10 cellular contexts compared by ENCODE assay signal in genomic region chr19:3459322-3459881, GRCh38. TPM values are rescaled to one million over a fixed set of nuclear protein-coding genes. Genes with fewer than 3 reads are reported as not detected.
A peak's percentile ranks its signal among the peaks of the same experiment; 100 is the strongest.
DNase-seq lines count a peak whose midpoint lies in the region; ATAC-seq, FAIRE-seq and TF ChIP-seq lines count a peak whose summit lies in the region.
"Had no signal": no experiment of that assay in that cellular context is flagged by ENCODE, and none has a peak within 500 bp of the region (broad histone marks: within the 10 kb centered on the region; RNA-seq: fewer than 3 reads in every experiment).

No MANE protein-coding gene starts in this region.

- H3K4me1 Mint-ChIP-seq in H9, result peaks cover 14 to 27% of the 10 kb centered on the region in 2 experiments

- H3K79me2 ChIP-seq in H9 (ENCODE audit: insufficient read depth, low read length) (no peaks in the 10 kb centered on the region), K562 (ENCODE audit: control insufficient read depth, insufficient read depth, low read length) (peaks cover 5% of the 10 kb centered on the region; the same call in 2 of the 3 replicates)

- BruUV-seq in K562 (replicated peaks; lab: Mats Ljungman, UMichigan), result no TSS peak

- peaks cover 3% of the 10 kb centered on the region for H3K23me2 ChIP-seq in H9 (ENCODE audit: insufficient read length, low read depth, low read length, poor library complexity, severe bottlenecking)

- H2AFZ ChIP-seq in H9 (ENCODE audit: low read length) (no peak overlapping the region), K562 (ENCODE audit: low read depth, low read length) (no peak overlapping the region)

- H4K20me1 ChIP-seq in H9 (ENCODE audit: control insufficient read depth, insufficient read depth, insufficient read length) (no peaks in the 10 kb centered on the region), K562 (replicated peaks; ENCODE audit: control insufficient read depth, insufficient read depth, low read length) (peaks cover 8% of the 10 kb centered on the region)

- DNase-seq in H9 (peak; percentile 78), K562 (ENCODE audit: extremely low read depth in 1 of 4, low spot score in 3 of 4) (peak; percentile 45 to 54 (median 50)), iPS DF 6.9 (ENCODE audit: low read depth, low spot score) (no peak), gastrocnemius medialis (peak; percentile 70 to 87), 8988T (no peak), DMS114 treated with DMSO at 0.1 percent for 48 hours (lab: John Stamatoyannopoulos, UW; ENCODE audit: unreplicated experiment) (no peak)
- DNase-seq in stimulated activated CD4-positive, alpha-beta T cell treated with anti-CD3 and anti-CD28 coated beads, Interleukin-15, amount 100 ng/mL, for 24 hours, result no peak
- DNase-seq: activated naive CD4-positive, alpha-beta T cell had no signal

- H2BK5ac ChIP-seq in H9 (ENCODE audit: insufficient read length, low read length), result no peak overlapping the region

- H3K79me1 ChIP-seq in H9 (ENCODE audit: insufficient read depth, low read depth, low read length, poor library complexity, severe bottlenecking), result no peaks in the 10 kb centered on the region

- H3K9ac ChIP-seq in H9 (ENCODE audit: extremely low read depth, insufficient read length, low read length), result no peak overlapping the region
- H3K9ac ChIP-seq in K562 (ENCODE audit: insufficient read depth in 1 of 2, low read depth in 2 of 2, low read length in 2 of 2), result no peak overlapping the region

- ATAC-seq in K562 (peak; percentile 73), gastrocnemius medialis (peak; percentile 70 to 84), GM18873 (IDR thresholded peaks at IDR 0.05; ENCODE audit: low FRiP score, unreplicated experiment) (no peak)

- no peak overlapping the region for H2BK12ac ChIP-seq in H9 (ENCODE audit: insufficient read length, low read depth, low read length)

- no peak overlapping the region for H2AK5ac ChIP-seq in H9 (ENCODE audit: insufficient read length, low read length)

- no peak overlapping the region for H3K4ac ChIP-seq in H9 (ENCODE audit: low read depth, low read length)

- peaks cover 85% of the 10 kb centered on the region for H3K36me3 ChIP-seq in K562 (ENCODE audit: control insufficient read depth, insufficient read depth, low read length)
- H3K36me3 ChIP-seq in iPS DF 6.9 (ENCODE audit: control insufficient read depth, insufficient read depth, low read length), result no peaks in the 10 kb centered on the region
- peaks cover 0 to 59% of the 10 kb centered on the region in 2 donors for H3K36me3 ChIP-seq in gastrocnemius medialis

- H2BK20ac ChIP-seq in H9 (ENCODE audit: low read depth, low read length, poor library complexity, severe bottlenecking), result no peak overlapping the region

- TF ChIP-seq POLR2A in K562 (conservative IDR thresholded peaks at IDR 0.05) (0 out of 2 replicates have a peak, but pooled peaks have one; percentile 41), gastrocnemius medialis (IDR thresholded peaks at IDR 0.05) (no peak)

- H3K4me1 ChIP-seq in H9 (ENCODE audit: insufficient read depth, low read length) (no peaks in the 10 kb centered on the region; the same call in 1 of the 2 replicates), K562 (replicated peaks in 1 of 2; ENCODE audit: control insufficient read depth in 2 of 2, insufficient read depth in 2 of 2, low read length in 2 of 2) (peaks cover 0 to 49% of the 10 kb centered on the region in 2 experiments; a peak in 2 of 5 replicates), iPS DF 6.9 (ENCODE audit: control insufficient read depth, insufficient read depth, low read length) (peaks cover 6% of the 10 kb centered on the region; the same call in 1 of the 2 replicates), gastrocnemius medialis (peaks cover 20 to 26% of the 10 kb centered on the region in 2 donors)

- H4K91ac ChIP-seq in H9 (ENCODE audit: insufficient read length, low read depth, low read length), result no peak overlapping the region

- no peaks in the 10 kb centered on the region for H3K9me3 Mint-ChIP-seq in H9
- H3K9me3 Mint-ChIP-seq: stimulated activated naive CD8-positive, alpha-beta T cell treated with anti-CD3 and anti-CD28 coated beads, Interleukin-15, Interleukin-2, amounts not matched to agents 100 ng/mL and 50 ng/mL, for 24 hours had no signal

- H3K9me3 ChIP-seq in H9 (ENCODE audit: control insufficient read depth, low read depth, low read length) (no peaks in the 10 kb centered on the region), K562 (replicated peaks; ENCODE audit: control insufficient read depth, insufficient read depth, low read depth, low read length) (no peaks in the 10 kb centered on the region), iPS DF 6.9 (ENCODE audit: control insufficient read depth, insufficient read depth, low read length) (no peaks in the 10 kb centered on the region), gastrocnemius medialis (no peaks in the 10 kb centered on the region)

- H3T11ph ChIP-seq in H9 (ENCODE audit: low read length), result no peak overlapping the region

- no peak overlapping the region for H4K5ac ChIP-seq in H9 (ENCODE audit: insufficient read length, low read depth, low read length)

- TF ChIP-seq CTCF in H9 (conservative IDR thresholded peaks at IDR 0.05), result no peak
- no peak for TF ChIP-seq CTCF in K562 (IDR thresholded peaks at IDR 0.05 in 2 of 3, conservative IDR thresholded peaks at IDR 0.05 in 1 of 3; ENCODE audit: insufficient read depth in 2 of 3, low read depth in 1 of 3, low read length in 3 of 3)
- no peak for TF ChIP-seq CTCF in gastrocnemius medialis (IDR thresholded peaks at IDR 0.05 in 4 of 5, conservative IDR thresholded peaks at IDR 0.05 in 1 of 5)

- no peak for TF ChIP-seq RAD21 in K562 (CRISPR knock-in tag; conservative IDR thresholded peaks at IDR 0.05 in 1 of 2, IDR thresholded peaks at IDR 0.05 in 1 of 2)

- H3K27me3 ChIP-seq in H9 (ENCODE audit: insufficient read depth, low read length) (peaks cover 17% of the 10 kb centered on the region), K562 (ENCODE audit: control insufficient read depth in 2 of 2, insufficient read depth in 2 of 2, low read length in 2 of 2) (no peaks in the 10 kb centered on the region), iPS DF 6.9 (ENCODE audit: control insufficient read depth, insufficient read depth, low read length) (peaks cover 23% of the 10 kb centered on the region), gastrocnemius medialis (no peaks in the 10 kb centered on the region)

- no peak for FAIRE-seq in K562 (lab: Jason Lieb, UNC)

- H3K4me3 Mint-ChIP-seq in H9, result peak overlapping the region; percentile 19 to 73; a peak in 4 of 5 replicates
- H3K4me3 Mint-ChIP-seq: stimulated activated naive CD8-positive, alpha-beta T cell treated with anti-CD3 and anti-CD28 coated beads, Interleukin-15, Interleukin-2, amounts not matched to agents 100 ng/mL and 50 ng/mL, for 24 hours had no signal

- in situ Hi-C loops in K562 (cut with MboI), result no loop called here
- in situ Hi-C loops in gastrocnemius medialis (cut with MboI; ENCODE audit: low sequenced_read_pairs in 4 of 4), result no loop called here

- H3K27me3 Mint-ChIP-seq in H9 (ENCODE audit: low read depth), result peaks cover 68% of the 10 kb centered on the region
- H3K27me3 Mint-ChIP-seq: stimulated activated naive CD8-positive, alpha-beta T cell treated with anti-CD3 and anti-CD28 coated beads, Interleukin-15, Interleukin-2, amounts not matched to agents 100 ng/mL and 50 ng/mL, for 24 hours had no signal

- intact Hi-C loops in K562 (cut with micrococcal nuclease), result no loop called here
- intact Hi-C loops in gastrocnemius medialis (cut with DNase I; ENCODE audit: low total_unique reads), result no loop called here

- CTCF ChIA-PET in K562 (lab: Yijun Ruan, JAX; ENCODE audit: low intra/inter-chr PET ratio), result no interaction called here

- no peak overlapping the region for H3K4me3 ChIP-seq in K562
- H3K4me3 ChIP-seq in iPS DF 6.9 (ENCODE audit: low read length), result peak overlapping the region; percentile 3; the same call in 1 of the 2 replicates
- no peak overlapping the region for H3K4me3 ChIP-seq in gastrocnemius medialis

- peak overlapping the region; percentile 5 for H3K4me2 ChIP-seq in H9 (ENCODE audit: insufficient read depth, insufficient read length, low read length)
- no peak overlapping the region for H3K4me2 ChIP-seq in K562 (ENCODE audit: insufficient read depth, low read length)

- no peak overlapping the region for H3K18ac ChIP-seq in H9 (ENCODE audit: insufficient read length, low read depth, low read length)

- H3K27ac Mint-ChIP-seq in H9, result no peak overlapping the region
- H3K27ac Mint-ChIP-seq: stimulated activated naive CD8-positive, alpha-beta T cell treated with anti-CD3 and anti-CD28 coated beads, Interleukin-15, Interleukin-2, amounts not matched to agents 100 ng/mL and 50 ng/mL, for 24 hours had no signal

- no peak overlapping the region for H2BK15ac ChIP-seq in H9 (ENCODE audit: low read depth, low read length)

- POLR2A ChIA-PET in K562 (lab: Yijun Ruan, JAX), result interaction anchor here (0.6 kb wide), 1 partner anchor 59 kb away, joined by 4 read pairs; no protein-coding TSS in a partner anchor

- no peak overlapping the region for H3K56ac ChIP-seq in H9 (ENCODE audit: insufficient read length, low read depth, low read length)

- no peak overlapping the region for H3K27ac ChIP-seq in H9 (ENCODE audit: insufficient read length, low read depth, low read length)
- no peak overlapping the region for H3K27ac ChIP-seq in K562 (ENCODE audit: extremely low read depth, low read depth, low read length)
- H3K27ac ChIP-seq in iPS DF 6.9 (ENCODE audit: low read length), result no peak overlapping the region
- peak overlapping the region; percentile 77 to 82 (median 79) for H3K27ac ChIP-seq in gastrocnemius medialis

- H3K23ac ChIP-seq in H9 (ENCODE audit: insufficient read length, low read depth, low read length), result no peak overlapping the region

- no CpG with 5 or more reads among the region's 15 CpGs for WGBS in H9 (ENCODE audit: extremely low coverage, insufficient read length, low lambda C conversion rate)
- 80% methylated on average over 11 of the region's 15 CpGs for WGBS in K562 (ENCODE audit: insufficient coverage, low coverage, missing lambda C conversion rate)
- WGBS in iPS DF 6.9 (ENCODE audit: insufficient coverage, insufficient read length), result no CpG with 5 or more reads among the region's 15 CpGs

- no peak overlapping the region for H4K8ac ChIP-seq in H9 (replicated peaks; ENCODE audit: insufficient read length, low read depth, low read length)

- H3K36me3 Mint-ChIP-seq in H9 (ENCODE audit: insufficient read depth in 1 of 3, low read depth in 3 of 3), result no peaks in the 10 kb centered on the region

- no peak for TF ChIP-seq EP300 in K562 (IDR thresholded peaks at IDR 0.05; ENCODE audit: low read length)

- H3K14ac ChIP-seq in H9 (ENCODE audit: insufficient read depth, low read length), result no peak overlapping the region

- no peak overlapping the region for H2BK120ac ChIP-seq in H9 (ENCODE audit: low read depth, low read length, poor library complexity, severe bottlenecking)

- no peaks in the 10 kb centered on the region for H3K9me1 ChIP-seq in K562 (ENCODE audit: control insufficient read depth, insufficient read depth, low read length)

RNA-seq across cellular contexts. Expression of gene SMIM24, which starts 20.9 kb away (rescaled TPM):
- total RNA-seq in H9 (2021), result 1.3 and 1.9 TPM in 2 replicates
- total RNA-seq in K562 (2011; cell fraction: chromatin; rRNA removed; ENCODE audit: low replicate concordance), result 2.1 and 3.1 TPM in 2 replicates
- total RNA-seq in K562 (2011; cell fraction: nucleolus; rRNA removed), result 3.2 and 3.8 TPM in 2 replicates
- 3.5 and 8.2 TPM in 2 replicates for total RNA-seq in K562 (2011; cell fraction: nucleoplasm; rRNA removed)
- 0.45 and 1.2 TPM in 2 replicates for total RNA-seq in K562 (2014; rRNA removed)
- 0.73 and 1.1 TPM in 2 replicates for total RNA-seq in K562 (2014; rRNA removed; fragmentation: Illumina TruSeq; extraction: Trizol)
- total RNA-seq in K562 (2015; rRNA removed; fragmentation: Illumina TruSeq; extraction: Trizol), result not detected in 2 replicates
- total RNA-seq in K562 (2021), result 1.1 and 1.4 TPM in 2 replicates
- polyA plus RNA-seq in K562 (2011; rRNA removed), result 12.3 and 12.9 TPM in 2 replicates
- 9.2 and 18.1 TPM in 2 replicates for polyA plus RNA-seq in K562 (2011; cell fraction: cytosol; rRNA removed)
- 3.3 and 7.5 TPM in 2 replicates for polyA plus RNA-seq in K562 (2011; cell fraction: nucleus; rRNA removed)
- 2.3 and 5.3 TPM in 2 replicates for polyA plus RNA-seq in K562 (2012)
- 2.9 and 3.0 TPM in 2 replicates for polyA plus RNA-seq in K562 (2014; fragmentation: Illumina TruSeq; extraction: Trizol)
- polyA plus RNA-seq in K562 (2014; fragmentation: Nextera tagmentation; extraction: Ambion mirVana), result 1 to 10 TPM in 1 of 2 experiments, under 1 TPM in 1; 0.86 to 1.8 TPM
- 0.77 and 1.6 TPM in 2 replicates for polyA plus RNA-seq in K562 (2014; rRNA removed)
- polyA minus RNA-seq in K562 (2011; rRNA and poly(A)+ RNA removed), result 3.8 and 4.3 TPM in 2 replicates
- polyA minus RNA-seq in K562 (2011; cell fraction: cytosol; rRNA and poly(A)+ RNA removed), result 2.2 and 5.2 TPM in 2 replicates
- 1.7 TPM in 1 of 2 replicates, not detected in the other for polyA minus RNA-seq in K562 (2011; cell fraction: nucleus; rRNA and poly(A)+ RNA removed)
- total RNA-seq in gastrocnemius medialis, result not detected

RNA-seq across cellular contexts. Expression of gene SMIM44, which starts 23.8 kb away (rescaled TPM):
- total RNA-seq in H9 (2021), result not detected in 2 replicates
- not detected in 2 replicates for total RNA-seq in K562 (2011; cell fraction: chromatin; rRNA removed; ENCODE audit: low replicate concordance)
- total RNA-seq in K562 (2011; cell fraction: nucleolus; rRNA removed), result not detected in 2 replicates
- not detected in 2 replicates for total RNA-seq in K562 (2011; cell fraction: nucleoplasm; rRNA removed)
- total RNA-seq in K562 (2014; rRNA removed), result not detected in 2 replicates
- not detected in 2 replicates for total RNA-seq in K562 (2014; rRNA removed; fragmentation: Illumina TruSeq; extraction: Trizol)
- total RNA-seq in K562 (2015; rRNA removed; fragmentation: Illumina TruSeq; extraction: Trizol), result not detected in 2 replicates
- not detected in 2 replicates for total RNA-seq in K562 (2021)
- polyA plus RNA-seq in K562 (2011; rRNA removed), result not detected in 2 replicates
- not detected in 2 replicates for polyA plus RNA-seq in K562 (2011; cell fraction: cytosol; rRNA removed)
- polyA plus RNA-seq in K562 (2011; cell fraction: nucleus; rRNA removed), result not detected in 2 replicates
- polyA plus RNA-seq in K562 (2012), result not detected in 2 replicates
- not detected in 2 replicates for polyA plus RNA-seq in K562 (2014; fragmentation: Illumina TruSeq; extraction: Trizol)
- not detected for polyA plus RNA-seq in K562 (2014; fragmentation: Nextera tagmentation; extraction: Ambion mirVana)
- not detected in 2 replicates for polyA plus RNA-seq in K562 (2014; rRNA removed)
- polyA minus RNA-seq in K562 (2011; rRNA and poly(A)+ RNA removed), result not detected in 2 replicates
- not detected in 2 replicates for polyA minus RNA-seq in K562 (2011; cell fraction: cytosol; rRNA and poly(A)+ RNA removed)
- not detected in 2 replicates for polyA minus RNA-seq in K562 (2011; cell fraction: nucleus; rRNA and poly(A)+ RNA removed)
- total RNA-seq in gastrocnemius medialis, result not detected

RNA-seq across cellular contexts. Expression of gene DOHH, which starts 41.1 kb away (rescaled TPM):
- total RNA-seq in H9 (2021), result 16.5 and 18.1 TPM in 2 replicates
- total RNA-seq in K562 (2011; cell fraction: chromatin; rRNA removed; ENCODE audit: low replicate concordance), result 1.7 and 7.3 TPM in 2 replicates
- 15.4 and 16.5 TPM in 2 replicates for total RNA-seq in K562 (2011; cell fraction: nucleolus; rRNA removed)
- total RNA-seq in K562 (2011; cell fraction: nucleoplasm; rRNA removed), result 6.7 and 6.9 TPM in 2 replicates
- 47.2 and 58.7 TPM in 2 replicates for total RNA-seq in K562 (2014; rRNA removed)
- total RNA-seq in K562 (2014; rRNA removed; fragmentation: Illumina TruSeq; extraction: Trizol), result 1.1 and 1.8 TPM in 2 replicates
- 10.4 and 10.6 TPM in 2 replicates for total RNA-seq in K562 (2015; rRNA removed; fragmentation: Illumina TruSeq; extraction: Trizol)
- 21.4 and 31.0 TPM in 2 replicates for total RNA-seq in K562 (2021)
- polyA plus RNA-seq in K562 (2011; rRNA removed), result 5.1 and 6.3 TPM in 2 replicates
- 7.6 and 28.6 TPM in 2 replicates for polyA plus RNA-seq in K562 (2011; cell fraction: cytosol; rRNA removed)
- polyA plus RNA-seq in K562 (2011; cell fraction: nucleus; rRNA removed), result 4.8 and 12.7 TPM in 2 replicates
- 15.9 and 28.3 TPM in 2 replicates for polyA plus RNA-seq in K562 (2012)
- polyA plus RNA-seq in K562 (2014; fragmentation: Illumina TruSeq; extraction: Trizol), result 1.2 and 8.2 TPM in 2 replicates
- under 1 TPM; 0.14 to 0.15 TPM for polyA plus RNA-seq in K562 (2014; fragmentation: Nextera tagmentation; extraction: Ambion mirVana)
- 31.2 and 32.8 TPM in 2 replicates for polyA plus RNA-seq in K562 (2014; rRNA removed)
- polyA minus RNA-seq in K562 (2011; rRNA and poly(A)+ RNA removed), result 1.1 and 2.0 TPM in 2 replicates
- 10.9 and 15.2 TPM in 2 replicates for polyA minus RNA-seq in K562 (2011; cell fraction: cytosol; rRNA and poly(A)+ RNA removed)
- polyA minus RNA-seq in K562 (2011; cell fraction: nucleus; rRNA and poly(A)+ RNA removed), result 5.5 and 6.3 TPM in 2 replicates
- total RNA-seq in gastrocnemius medialis, result 10 to 100 TPM; 15.3 to 59.5 (median 42.8) TPM

RNA-seq across cellular contexts. Expression of gene FZR1, which starts 46.7 kb away (rescaled TPM):
- total RNA-seq in H9 (2021) (46.0 and 51.4 TPM in 2 replicates), K562 (2014; rRNA removed) (24.1 and 42.2 TPM in 2 replicates), K562 (2014; rRNA removed; fragmentation: Illumina TruSeq; extraction: Trizol) (5.0 and 5.7 TPM in 2 replicates), K562 (2015; rRNA removed; fragmentation: Illumina TruSeq; extraction: Trizol) (18.0 and 22.3 TPM in 2 replicates), K562 (2021) (45.4 and 48.0 TPM in 2 replicates), gastrocnemius medialis (10 to 100 TPM; 15.9 to 32.0 (median 21.0) TPM)
- 50.6 and 186 TPM in 2 replicates for total RNA-seq in K562 (2011; cell fraction: chromatin; rRNA removed; ENCODE audit: low replicate concordance)
- total RNA-seq in K562 (2011; cell fraction: nucleolus; rRNA removed), result 95.1 and 105 TPM in 2 replicates
- total RNA-seq in K562 (2011; cell fraction: nucleoplasm; rRNA removed), result 50.0 and 65.9 TPM in 2 replicates
- polyA plus RNA-seq in K562 (2011; rRNA removed) (22.2 and 37.4 TPM in 2 replicates), K562 (2014; fragmentation: Illumina TruSeq; extraction: Trizol) (21.6 and 40.6 TPM in 2 replicates), K562 (2014; fragmentation: Nextera tagmentation; extraction: Ambion mirVana) (under 1 TPM; 0.18 to 0.28 TPM), K562 (2014; rRNA removed) (23.6 and 30.6 TPM in 2 replicates)
- 18.2 and 33.8 TPM in 2 replicates for polyA plus RNA-seq in K562 (2011; cell fraction: cytosol; rRNA removed)
- polyA plus RNA-seq in K562 (2011; cell fraction: nucleus; rRNA removed), result 112 and 152 TPM in 2 replicates
- 39.8 and 40.4 TPM in 2 replicates for polyA plus RNA-seq in K562 (2012)
- polyA minus RNA-seq in K562 (2011; rRNA and poly(A)+ RNA removed), result 6.9 and 8.2 TPM in 2 replicates
- polyA minus RNA-seq in K562 (2011; cell fraction: cytosol; rRNA and poly(A)+ RNA removed), result 32.1 and 44.7 TPM in 2 replicates
- polyA minus RNA-seq in K562 (2011; cell fraction: nucleus; rRNA and poly(A)+ RNA removed), result 18.8 and 33.2 TPM in 2 replicates

Comparison
In these comparisons a context has a peak if more than half of its experiments do, and no peak if none do; other contexts are left out.
1. DNase-seq: peak in H9 (single experiment), K562 (4 of 4) and gastrocnemius medialis (2 of 2); none in iPS DF 6.9 (single experiment), 8988T (single experiment), stimulated activated CD4-positive, alpha-beta T cell treated with anti-CD3 and anti-CD28 coated beads, Interleukin-15, amount 100 ng/mL, for 24 hours (single experiment) and DMS114 treated with DMSO at 0.1 percent for 48 hours (single experiment).
2. H3K27ac ChIP-seq: peak in gastrocnemius medialis (4 of 4); none in H9 (single experiment), K562 (single experiment) and iPS DF 6.9 (single experiment).